In genomic region chr18:14907420-14907819, GRCh38 we compare ENCODE assay signal across 22 cellular contexts.
DNase-seq lines count a peak whose midpoint lies in the region; ATAC-seq, FAIRE-seq and TF ChIP-seq lines count a peak whose summit lies in the region.
"Had no signal": no experiment of that assay in that cellular context is flagged by ENCODE, and none has a peak within 500 bp of the region (broad histone marks: within the 10 kb centered on the region; RNA-seq: fewer than 3 reads in every experiment).

No MANE protein-coding gene starts in this region.

- DNase-seq in coronary artery (ENCODE audit: low spot score) (peak; percentile 45), kidney (peak; percentile 44), urothelium cell line (ENCODE audit: low spot score) (no peak), GM19238 (ENCODE audit: insufficient read length, low spot score) (no peak), mammary epithelial cell (no peak)
- DNase-seq: 8988T; ACHN; AML-193; BE2C; CD4-positive, alpha-beta T cell; CD8-positive, alpha-beta memory T cell; DMS53; DND-41; GOT3; HFFc6 had no signal

- no peak overlapping the region for H3K27ac ChIP-seq in coronary artery
- no peak overlapping the region for H3K27ac ChIP-seq in kidney (ENCODE audit: low read depth in 2 of 2, low read length in 2 of 2)
- H3K27ac ChIP-seq in mammary epithelial cell (ENCODE audit: insufficient read depth, low read depth, low read length): no peak overlapping the region
- H3K27ac ChIP-seq: A549; BLaER1 treated with 17β-estradiol and CSF1 and Interleukin-3, amounts not matched to agents 10 nM and 100 nM had no signal

- intact Hi-C loops in kidney (cut with DNase I): no loop called here
- intact Hi-C loops in mammary epithelial cell (cut with micrococcal nuclease): no loop called here

- no peak for ATAC-seq in GM21619 (IDR thresholded peaks at IDR 0.05; ENCODE audit: unreplicated experiment)
- ATAC-seq: A549 had no signal

- H3K36me3 ChIP-seq in kidney (ENCODE audit: control insufficient read depth in 1 of 2, insufficient read depth in 2 of 2, low read length in 2 of 2) (no peaks in the 10 kb centered on the region), mammary epithelial cell (ENCODE audit: insufficient read depth, low read length) (no peaks in the 10 kb centered on the region)
- H3K36me3 ChIP-seq: BE2C; BLaER1 treated with 17β-estradiol and CSF1 and Interleukin-3, amounts not matched to agents 10 nM and 100 nM; HAP-1 had no signal

- dilution Hi-C loops in mammary epithelial cell (cut with HindIII; ENCODE audit: low sequenced_read_pairs): no loop called here

- H3K9me3 ChIP-seq in kidney (ENCODE audit: control insufficient read depth in 1 of 2, low read length in 2 of 2) (no peaks in the 10 kb centered on the region), mammary epithelial cell (replicated peaks; ENCODE audit: insufficient read depth, low read length) (peaks cover 17% of the 10 kb centered on the region)
- H3K9me3 ChIP-seq: A549; BE2C; BLaER1 treated with 17β-estradiol and CSF1 and Interleukin-3, amounts not matched to agents 10 nM and 100 nM; HAP-1 had no signal

- H3K79me2 ChIP-seq in mammary epithelial cell (ENCODE audit: insufficient read depth, low read length): no peaks in the 10 kb centered on the region

- H3K9ac ChIP-seq in kidney (ENCODE audit: low read length in 2 of 2) (no peak overlapping the region), mammary epithelial cell (ENCODE audit: insufficient read depth, low read length) (no peak overlapping the region)
- H3K9ac ChIP-seq: BLaER1 treated with 17β-estradiol and CSF1 and Interleukin-3, amounts not matched to agents 10 nM and 100 nM had no signal

- H3K4me3 ChIP-seq in coronary artery: no peak overlapping the region
- H3K4me3 ChIP-seq in kidney (ENCODE audit: low read length in 2 of 2): no peak overlapping the region
- no peak overlapping the region for H3K4me3 ChIP-seq in mammary epithelial cell (replicated peaks in 1 of 3; ENCODE audit: insufficient read depth in 1 of 3, low read depth in 2 of 3, low read length in 3 of 3)
- H3K4me3 ChIP-seq: A549; BLaER1 treated with 17β-estradiol and CSF1 and Interleukin-3, amounts not matched to agents 10 nM and 100 nM; HAP-1 had no signal

- no TSS peak for BruUV-seq in mammary epithelial cell (replicated peaks; lab: Mats Ljungman, UMichigan)

- H3K4me2 ChIP-seq in mammary epithelial cell (ENCODE audit: insufficient read depth, low read depth, low read length): no peak overlapping the region
- H3K4me2 ChIP-seq: A549; BLaER1 treated with 17β-estradiol and CSF1 and Interleukin-3, amounts not matched to agents 10 nM and 100 nM had no signal

- H2AFZ ChIP-seq in mammary epithelial cell (ENCODE audit: low read depth, low read length): no peak overlapping the region

- no peaks in the 10 kb centered on the region for H3K4me1 ChIP-seq in kidney (ENCODE audit: control insufficient read depth in 1 of 2, insufficient read depth in 1 of 2, low read depth in 1 of 2, low read length in 2 of 2)
- no peaks in the 10 kb centered on the region for H3K4me1 ChIP-seq in mammary epithelial cell (ENCODE audit: insufficient read depth, low read length)
- H3K4me1 ChIP-seq: A549; BE2C; BLaER1 treated with 17β-estradiol and CSF1 and Interleukin-3, amounts not matched to agents 10 nM and 100 nM; HAP-1 had no signal

- in situ Hi-C loops in mammary epithelial cell (cut with MboI; ENCODE audit: low sequenced_read_pairs in 2 of 2): no loop called here

- no peaks in the 10 kb centered on the region for H3K27me3 ChIP-seq in mammary epithelial cell (ENCODE audit: insufficient read depth, low read length)
- H3K27me3 ChIP-seq: BE2C; BLaER1 treated with 17β-estradiol and CSF1 and Interleukin-3, amounts not matched to agents 10 nM and 100 nM had no signal

- H4K20me1 ChIP-seq in mammary epithelial cell (ENCODE audit: insufficient read depth, low read length): no peaks in the 10 kb centered on the region
- H4K20me1 ChIP-seq: BLaER1 treated with 17β-estradiol and CSF1 and Interleukin-3, amounts not matched to agents 10 nM and 100 nM had no signal

- TF ChIP-seq CTCF in coronary artery (IDR thresholded peaks at IDR 0.05) (no peak), kidney (IDR thresholded peaks at IDR 0.05; ENCODE audit: borderline replicate concordance, extremely low read depth, insufficient read depth) (no peak), mammary epithelial cell (conservative IDR thresholded peaks at IDR 0.05 in 1 of 2, IDR thresholded peaks at IDR 0.05 in 1 of 2; ENCODE audit: extremely low read depth in 1 of 2, insufficient read depth in 1 of 2, low read depth in 1 of 2, low read length in 2 of 2) (no peak)

- no peak for FAIRE-seq in kidney (lab: Jason Lieb, UNC)
- FAIRE-seq in urothelium cell line (lab: Jason Lieb, UNC): peak; percentile 20
- FAIRE-seq: A549, G401.6, GM12892, H54 had no signal

- WGBS in mammary epithelial cell (ENCODE audit: low coverage, missing lambda C conversion rate): 77% methylated on average over 7 of the region's 9 CpGs

- CTCF ChIA-PET in mammary epithelial cell (lab: Charles Lee; ENCODE audit: low non-redundant PET): no interaction called here

Comparison
In these comparisons a context has a peak if more than half of its experiments do, and no peak if none do; other contexts are left out.
1. DNase-seq: peak in coronary artery (single experiment) and kidney (single experiment); none in urothelium cell line (single experiment), GM19238 (single experiment) and mammary epithelial cell (single experiment).